19 cellular contexts compared by ENCODE assay signal in the genomic region with DNA sequence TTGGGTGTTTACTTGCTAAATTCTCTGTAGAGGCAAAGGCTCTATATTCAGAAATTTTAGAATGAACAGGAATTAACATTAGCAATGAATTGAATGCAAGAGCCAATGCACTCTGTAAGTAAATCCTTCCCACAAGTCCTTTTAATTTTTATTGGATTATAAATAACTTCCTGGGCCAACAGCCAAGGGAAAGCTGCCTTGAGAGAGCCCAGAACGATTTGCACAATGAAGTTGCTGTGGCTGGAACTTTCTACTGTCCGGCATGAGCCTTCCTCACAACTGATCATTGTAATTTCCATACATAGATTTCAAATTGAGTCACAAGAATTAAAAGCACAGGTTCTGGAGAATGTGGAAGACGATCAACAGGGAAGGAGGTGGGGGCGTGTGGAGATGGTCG.
DNase-seq lines count a peak whose midpoint lies in the region; ATAC-seq and TF ChIP-seq lines count a peak whose summit lies in the region.
"Had no signal": no experiment of that assay in that cellular context is flagged by ENCODE, and none has a peak within 500 bp of the region (broad histone marks: within the 10 kb centered on the region; RNA-seq: fewer than 3 reads in every experiment).

No MANE protein-coding gene starts in this region.

- DNase-seq in NCI-H82 (lab: John Stamatoyannopoulos, UW) (peak; percentile 8), NCI-H82 treated with DMSO at 0.1 percent for 48 hours (lab: John Stamatoyannopoulos, UW; ENCODE audit: unreplicated experiment) (no peak), DMS153 treated with DMSO at 0.1 percent for 48 hours (lab: John Stamatoyannopoulos, UW; ENCODE audit: unreplicated experiment) (peak; percentile 23), nephron progenitor cell (no peak), germinal center (ENCODE audit: low spot score) (no peak)
- DNase-seq: BE2C; CD4-positive, alpha-beta T cell; DMS53; H7; KG1; MV-4-11; NCI-H187; NCI-H446; NCI-H526 treated with DMSO at 0.1 percent for 48 hours; OCI-M1; SIG-M5 had no signal

- H3K27me3 Mint-ChIP-seq in brain, result peaks cover 4% of the 10 kb centered on the region
- H3K27me3 Mint-ChIP-seq in nephron progenitor cell (ENCODE audit: low read depth, poor library complexity), result peaks cover 42% of the 10 kb centered on the region

- H3K36me3 Mint-ChIP-seq in brain, result no peaks in the 10 kb centered on the region
- H3K36me3 Mint-ChIP-seq in nephron progenitor cell (ENCODE audit: low read depth), result peaks cover 4% of the 10 kb centered on the region

- H3K4me1 Mint-ChIP-seq in brain (peaks cover 32% of the 10 kb centered on the region), nephron progenitor cell (peaks cover 18% of the 10 kb centered on the region)

- ATAC-seq in HG03039 (IDR thresholded peaks at IDR 0.05; ENCODE audit: unreplicated experiment), result no peak
- no peak for ATAC-seq in GM18520 (IDR thresholded peaks at IDR 0.05; ENCODE audit: unreplicated experiment)

- H3K4me3 Mint-ChIP-seq in brain (no peak overlapping the region), nephron progenitor cell (no peak overlapping the region)
- H3K4me3 Mint-ChIP-seq: CD4-positive, alpha-beta T cell had no signal

- H3K27ac Mint-ChIP-seq in brain, result peak overlapping the region in 3 of 5 experiments; percentile 23 to 82 (median 44)
- peak overlapping the region; percentile 46 for H3K27ac Mint-ChIP-seq in nephron progenitor cell
- H3K27ac Mint-ChIP-seq: CD4-positive, alpha-beta T cell had no signal

- peaks cover 7 to 21% (median 19%) of the 10 kb centered on the region in 5 experiments for H3K9me3 Mint-ChIP-seq in brain
- H3K9me3 Mint-ChIP-seq in nephron progenitor cell, result peaks cover 21% of the 10 kb centered on the region

- TF ChIP-seq CTCF in brain (conservative IDR thresholded peaks at IDR 0.05) (no peak), nephron progenitor cell (IDR thresholded peaks at IDR 0.05) (no peak)

Comparison
In these comparisons a context has a peak if more than half of its experiments do, and no peak if none do; other contexts are left out.
1. DNase-seq: peak in NCI-H82 (single experiment) and DMS153 treated with DMSO at 0.1 percent for 48 hours (single experiment); none in NCI-H82 treated with DMSO at 0.1 percent for 48 hours (single experiment), nephron progenitor cell (single experiment) and germinal center (single experiment).